ENCODE assay signal across 2 cellular contexts in the genomic region with DNA sequence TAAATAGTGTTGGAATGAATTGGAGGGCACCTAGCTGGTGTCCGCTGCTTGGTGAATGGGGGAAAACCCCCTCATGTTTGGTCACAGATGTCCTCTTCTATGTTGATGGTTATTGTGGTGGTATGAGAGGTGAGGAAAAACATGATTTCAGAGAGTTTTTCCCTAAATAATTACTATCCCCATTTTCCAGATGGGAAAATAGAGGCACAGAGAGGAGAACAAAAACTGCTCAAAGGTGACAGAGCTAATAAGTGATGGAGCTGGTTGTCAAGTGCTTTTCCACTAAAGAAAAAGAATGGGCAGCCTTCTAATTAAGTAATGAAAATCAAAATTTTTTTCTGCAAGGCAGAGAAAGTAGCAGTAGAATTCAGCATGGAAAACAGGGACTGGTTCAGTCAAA.
TF ChIP-seq lines count a peak whose summit lies in the region.

No MANE protein-coding gene starts in this region.

TF ChIP-seq in HepG2, 621 proteins besides CTCF, POLR2A, EP300 and RAD21:
- TF ChIP-seq IKZF4 (CRISPR knock-in tag; IDR thresholded peaks at IDR 0.05; ENCODE audit: borderline replicate concordance, low read depth, not compliant biosample characterization) (no peak), MAFG (CRISPR knock-in tag; IDR thresholded peaks at IDR 0.05) (no peak), PAF1 (CRISPR knock-in tag; IDR thresholded peaks at IDR 0.05) (no peak), ZNF761 (CRISPR knock-in tag; conservative IDR thresholded peaks at IDR 0.05) (no peak), TOPORS (CRISPR knock-in tag; IDR thresholded peaks at IDR 0.05) (no peak), ZNF629 (CRISPR knock-in tag; conservative IDR thresholded peaks at IDR 0.05) (0 out of 2 replicates have a peak, but pooled peaks have one; percentile 17)

TF ChIP-seq in K562, 482 proteins besides CTCF, POLR2A, EP300 and RAD21:
- TF ChIP-seq GABPB1 (CRISPR knock-in tag; IDR thresholded peaks at IDR 0.05) = no peak
- peak; percentile 82; the same call in 1 of the 2 replicates for TF ChIP-seq HDAC2 (IDR thresholded peaks at IDR 0.05)
- TF ChIP-seq HDAC1 (IDR thresholded peaks at IDR 0.05) = no peak; a peak in 1 of 4 replicates
- no peak for TF ChIP-seq C11orf30 (IDR thresholded peaks at IDR 0.05; ENCODE audit: low read depth)
- TF ChIP-seq, protein P1, sequence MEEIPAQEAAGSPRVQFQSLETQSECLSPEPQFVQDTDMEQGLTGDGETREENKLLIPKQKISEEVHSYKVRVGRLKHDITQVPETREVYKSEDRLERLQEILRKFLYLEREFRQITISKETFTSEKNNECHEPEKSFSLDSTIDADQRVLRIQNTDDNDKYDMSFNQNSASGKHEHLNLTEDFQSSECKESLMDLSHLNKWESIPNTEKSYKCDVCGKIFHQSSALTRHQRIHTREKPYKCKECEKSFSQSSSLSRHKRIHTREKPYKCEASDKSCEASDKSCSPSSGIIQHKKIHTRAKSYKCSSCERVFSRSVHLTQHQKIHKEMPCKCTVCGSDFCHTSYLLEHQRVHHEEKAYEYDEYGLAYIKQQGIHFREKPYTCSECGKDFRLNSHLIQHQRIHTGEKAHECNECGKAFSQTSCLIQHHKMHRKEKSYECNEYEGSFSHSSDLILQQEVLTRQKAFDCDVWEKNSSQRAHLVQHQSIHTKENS (CRISPR knock-in tag; IDR thresholded peaks at IDR 0.05) = no peak
- TF ChIP-seq PHTF2 (CRISPR knock-in tag; IDR thresholded peaks at IDR 0.05) = no peak
- no peak for TF ChIP-seq IRF2 (CRISPR knock-in tag; IDR thresholded peaks at IDR 0.05)
- no peak for TF ChIP-seq BRD4 (IDR thresholded peaks at IDR 0.05)
- peak; percentile 92 for TF ChIP-seq ADNP (tag; IDR thresholded peaks at IDR 0.05)
- TF ChIP-seq COPS2 (conservative IDR thresholded peaks at IDR 0.05) = no peak
- TF ChIP-seq, protein P2, sequence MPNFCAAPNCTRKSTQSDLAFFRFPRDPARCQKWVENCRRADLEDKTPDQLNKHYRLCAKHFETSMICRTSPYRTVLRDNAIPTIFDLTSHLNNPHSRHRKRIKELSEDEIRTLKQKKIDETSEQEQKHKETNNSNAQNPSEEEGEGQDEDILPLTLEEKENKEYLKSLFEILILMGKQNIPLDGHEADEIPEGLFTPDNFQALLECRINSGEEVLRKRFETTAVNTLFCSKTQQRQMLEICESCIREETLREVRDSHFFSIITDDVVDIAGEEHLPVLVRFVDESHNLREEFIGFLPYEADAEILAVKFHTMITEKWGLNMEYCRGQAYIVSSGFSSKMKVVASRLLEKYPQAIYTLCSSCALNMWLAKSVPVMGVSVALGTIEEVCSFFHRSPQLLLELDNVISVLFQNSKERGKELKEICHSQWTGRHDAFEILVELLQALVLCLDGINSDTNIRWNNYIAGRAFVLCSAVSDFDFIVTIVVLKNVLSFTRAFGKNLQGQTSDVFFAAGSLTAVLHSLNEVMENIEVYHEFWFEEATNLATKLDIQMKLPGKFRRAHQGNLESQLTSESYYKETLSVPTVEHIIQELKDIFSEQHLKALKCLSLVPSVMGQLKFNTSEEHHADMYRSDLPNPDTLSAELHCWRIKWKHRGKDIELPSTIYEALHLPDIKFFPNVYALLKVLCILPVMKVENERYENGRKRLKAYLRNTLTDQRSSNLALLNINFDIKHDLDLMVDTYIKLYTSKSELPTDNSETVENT (CRISPR knock-in tag; IDR thresholded peaks at IDR 0.05) = no peak
- TF ChIP-seq NFE2L1 (tag; IDR thresholded peaks at IDR 0.05; ENCODE audit: borderline replicate concordance, low read depth) = no peak
- TF ChIP-seq, protein P3, sequence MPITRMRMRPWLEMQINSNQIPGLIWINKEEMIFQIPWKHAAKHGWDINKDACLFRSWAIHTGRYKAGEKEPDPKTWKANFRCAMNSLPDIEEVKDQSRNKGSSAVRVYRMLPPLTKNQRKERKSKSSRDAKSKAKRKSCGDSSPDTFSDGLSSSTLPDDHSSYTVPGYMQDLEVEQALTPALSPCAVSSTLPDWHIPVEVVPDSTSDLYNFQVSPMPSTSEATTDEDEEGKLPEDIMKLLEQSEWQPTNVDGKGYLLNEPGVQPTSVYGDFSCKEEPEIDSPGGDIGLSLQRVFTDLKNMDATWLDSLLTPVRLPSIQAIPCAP (CRISPR knock-in tag; IDR thresholded peaks at IDR 0.05; ENCODE audit: borderline replicate concordance) = no peak
- no peak for TF ChIP-seq CREB1 (IDR thresholded peaks at IDR 0.05)
- TF ChIP-seq CREB1 (CRISPR knock-in tag; IDR thresholded peaks at IDR 0.05) = no peak
- no peak for TF ChIP-seq DDX20 (tag; IDR thresholded peaks at IDR 0.05; ENCODE audit: low read depth)
- TF ChIP-seq MAFF (IDR thresholded peaks at IDR 0.05; ENCODE audit: low read length) = no peak
- TF ChIP-seq SMARCC2 (IDR thresholded peaks at IDR 0.05; ENCODE audit: low read depth) = no peak
- no peak for TF ChIP-seq LARP7 (IDR thresholded peaks at IDR 0.05)
- no peak for TF ChIP-seq ZNF76 (CRISPR knock-in tag; IDR thresholded peaks at IDR 0.05; ENCODE audit: borderline replicate concordance)
- no peak for TF ChIP-seq HMG20A (CRISPR knock-in tag; conservative IDR thresholded peaks at IDR 0.05)
- TF ChIP-seq, protein P4, sequence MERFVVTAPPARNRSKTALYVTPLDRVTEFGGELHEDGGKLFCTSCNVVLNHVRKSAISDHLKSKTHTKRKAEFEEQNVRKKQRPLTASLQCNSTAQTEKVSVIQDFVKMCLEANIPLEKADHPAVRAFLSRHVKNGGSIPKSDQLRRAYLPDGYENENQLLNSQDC (CRISPR knock-in tag; IDR thresholded peaks at IDR 0.05) = no peak
- TF ChIP-seq SETDB1 (IDR thresholded peaks at IDR 0.05; ENCODE audit: low read length) = no peak
- TF ChIP-seq MYC (IDR thresholded peaks at IDR 0.05; ENCODE audit: low read depth, low read length) = no peak
- no peak for TF ChIP-seq MYC (CRISPR knock-in tag; IDR thresholded peaks at IDR 0.05; ENCODE audit: borderline replicate concordance, low read depth)
- TF ChIP-seq BCOR (IDR thresholded peaks at IDR 0.05) = peak; percentile 96
- peak; percentile 73; the same call in 1 of the 2 replicates for TF ChIP-seq SMARCA5 (IDR thresholded peaks at IDR 0.05)
- TF ChIP-seq, protein P5, sequence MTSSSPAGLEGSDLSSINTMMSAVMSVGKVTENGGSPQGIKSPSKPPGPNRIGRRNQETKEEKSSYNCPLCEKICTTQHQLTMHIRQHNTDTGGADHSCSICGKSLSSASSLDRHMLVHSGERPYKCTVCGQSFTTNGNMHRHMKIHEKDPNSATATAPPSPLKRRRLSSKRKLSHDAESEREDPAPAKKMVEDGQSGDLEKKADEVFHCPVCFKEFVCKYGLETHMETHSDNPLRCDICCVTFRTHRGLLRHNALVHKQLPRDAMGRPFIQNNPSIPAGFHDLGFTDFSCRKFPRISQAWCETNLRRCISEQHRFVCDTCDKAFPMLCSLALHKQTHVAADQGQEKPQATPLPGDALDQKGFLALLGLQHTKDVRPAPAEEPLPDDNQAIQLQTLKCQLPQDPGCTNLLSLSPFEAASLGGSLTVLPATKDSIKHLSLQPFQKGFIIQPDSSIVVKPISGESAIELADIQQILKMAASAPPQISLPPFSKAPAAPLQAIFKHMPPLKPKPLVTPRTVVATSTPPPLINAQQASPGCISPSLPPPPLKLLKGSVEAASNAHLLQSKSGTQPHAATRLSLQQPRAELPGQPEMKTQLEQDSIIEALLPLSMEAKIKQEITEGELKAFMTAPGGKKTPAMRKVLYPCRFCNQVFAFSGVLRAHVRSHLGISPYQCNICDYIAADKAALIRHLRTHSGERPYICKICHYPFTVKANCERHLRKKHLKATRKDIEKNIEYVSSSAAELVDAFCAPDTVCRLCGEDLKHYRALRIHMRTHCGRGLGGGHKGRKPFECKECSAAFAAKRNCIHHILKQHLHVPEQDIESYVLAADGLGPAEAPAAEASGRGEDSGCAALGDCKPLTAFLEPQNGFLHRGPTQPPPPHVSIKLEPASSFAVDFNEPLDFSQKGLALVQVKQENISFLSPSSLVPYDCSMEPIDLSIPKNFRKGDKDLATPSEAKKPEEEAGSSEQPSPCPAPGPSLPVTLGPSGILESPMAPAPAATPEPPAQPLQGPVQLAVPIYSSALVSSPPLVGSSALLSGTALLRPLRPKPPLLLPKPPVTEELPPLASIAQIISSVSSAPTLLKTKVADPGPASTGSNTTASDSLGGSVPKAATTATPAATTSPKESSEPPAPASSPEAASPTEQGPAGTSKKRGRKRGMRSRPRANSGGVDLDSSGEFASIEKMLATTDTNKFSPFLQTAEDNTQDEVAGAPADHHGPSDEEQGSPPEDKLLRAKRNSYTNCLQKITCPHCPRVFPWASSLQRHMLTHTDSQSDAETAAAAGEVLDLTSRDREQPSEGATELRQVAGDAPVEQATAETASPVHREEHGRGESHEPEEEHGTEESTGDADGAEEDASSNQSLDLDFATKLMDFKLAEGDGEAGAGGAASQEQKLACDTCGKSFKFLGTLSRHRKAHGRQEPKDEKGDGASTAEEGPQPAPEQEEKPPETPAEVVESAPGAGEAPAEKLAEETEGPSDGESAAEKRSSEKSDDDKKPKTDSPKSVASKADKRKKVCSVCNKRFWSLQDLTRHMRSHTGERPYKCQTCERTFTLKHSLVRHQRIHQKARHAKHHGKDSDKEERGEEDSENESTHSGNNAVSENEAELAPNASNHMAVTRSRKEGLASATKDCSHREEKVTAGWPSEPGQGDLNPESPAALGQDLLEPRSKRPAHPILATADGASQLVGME (CRISPR knock-in tag; IDR thresholded peaks at IDR 0.05) = no peak
- TF ChIP-seq, protein P6, sequence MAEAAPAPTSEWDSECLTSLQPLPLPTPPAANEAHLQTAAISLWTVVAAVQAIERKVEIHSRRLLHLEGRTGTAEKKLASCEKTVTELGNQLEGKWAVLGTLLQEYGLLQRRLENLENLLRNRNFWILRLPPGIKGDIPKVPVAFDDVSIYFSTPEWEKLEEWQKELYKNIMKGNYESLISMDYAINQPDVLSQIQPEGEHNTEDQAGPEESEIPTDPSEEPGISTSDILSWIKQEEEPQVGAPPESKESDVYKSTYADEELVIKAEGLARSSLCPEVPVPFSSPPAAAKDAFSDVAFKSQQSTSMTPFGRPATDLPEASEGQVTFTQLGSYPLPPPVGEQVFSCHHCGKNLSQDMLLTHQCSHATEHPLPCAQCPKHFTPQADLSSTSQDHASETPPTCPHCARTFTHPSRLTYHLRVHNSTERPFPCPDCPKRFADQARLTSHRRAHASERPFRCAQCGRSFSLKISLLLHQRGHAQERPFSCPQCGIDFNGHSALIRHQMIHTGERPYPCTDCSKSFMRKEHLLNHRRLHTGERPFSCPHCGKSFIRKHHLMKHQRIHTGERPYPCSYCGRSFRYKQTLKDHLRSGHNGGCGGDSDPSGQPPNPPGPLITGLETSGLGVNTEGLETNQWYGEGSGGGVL (CRISPR knock-in tag; IDR thresholded peaks at IDR 0.05) = no peak
- TF ChIP-seq SMAD4 (CRISPR knock-in tag; conservative IDR thresholded peaks at IDR 0.05) = no peak
- TF ChIP-seq, protein P7, sequence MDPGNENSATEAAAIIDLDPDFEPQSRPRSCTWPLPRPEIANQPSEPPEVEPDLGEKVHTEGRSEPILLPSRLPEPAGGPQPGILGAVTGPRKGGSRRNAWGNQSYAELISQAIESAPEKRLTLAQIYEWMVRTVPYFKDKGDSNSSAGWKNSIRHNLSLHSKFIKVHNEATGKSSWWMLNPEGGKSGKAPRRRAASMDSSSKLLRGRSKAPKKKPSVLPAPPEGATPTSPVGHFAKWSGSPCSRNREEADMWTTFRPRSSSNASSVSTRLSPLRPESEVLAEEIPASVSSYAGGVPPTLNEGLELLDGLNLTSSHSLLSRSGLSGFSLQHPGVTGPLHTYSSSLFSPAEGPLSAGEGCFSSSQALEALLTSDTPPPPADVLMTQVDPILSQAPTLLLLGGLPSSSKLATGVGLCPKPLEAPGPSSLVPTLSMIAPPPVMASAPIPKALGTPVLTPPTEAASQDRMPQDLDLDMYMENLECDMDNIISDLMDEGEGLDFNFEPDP (CRISPR knock-in tag; IDR thresholded peaks at IDR 0.05) = no peak
- TF ChIP-seq TAL1 (IDR thresholded peaks at IDR 0.05) = no peak
- TF ChIP-seq SRSF3 (IDR thresholded peaks at IDR 0.05; ENCODE audit: insufficient read depth, low read length) = no peak
- no peak for TF ChIP-seq BCL6 (CRISPR knock-in tag; IDR thresholded peaks at IDR 0.05)
- TF ChIP-seq MXI1 (IDR thresholded peaks at IDR 0.05; ENCODE audit: low read depth, low read length) = no peak
- peak; percentile 66 to 86 for TF ChIP-seq KDM1A (IDR thresholded peaks at IDR 0.05)
- no peak for TF ChIP-seq DNMT1 (IDR thresholded peaks at IDR 0.05)
- no peak for TF ChIP-seq OTX1 (CRISPR knock-in tag; IDR thresholded peaks at IDR 0.05)
- peak; percentile 95 for TF ChIP-seq CHD4 (IDR thresholded peaks at IDR 0.05; ENCODE audit: insufficient read depth, insufficient replicate concordance, low read depth, low read length, poor library complexity, severe bottlenecking)
- TF ChIP-seq CBFB (CRISPR knock-in tag; IDR thresholded peaks at IDR 0.05) = no peak
- no peak for TF ChIP-seq SNRNP70 (optimal IDR thresholded peaks at IDR 0.05; ENCODE audit: low read depth, low read length)
- no peak for TF ChIP-seq ZNF174 (CRISPR knock-in tag; IDR thresholded peaks at IDR 0.05)
- TF ChIP-seq RCOR1 (IDR thresholded peaks at IDR 0.05; ENCODE audit: borderline replicate concordance in 1 of 2, low read depth in 2 of 2, low read length in 2 of 2) = peak in 1 of 2 experiments; percentile 65; a peak in 2 of 4 replicates
- TF ChIP-seq RBM25 (IDR thresholded peaks at IDR 0.05; ENCODE audit: low read depth, low read length, severe bottlenecking) = peak; percentile 93
- TF ChIP-seq, protein P8, sequence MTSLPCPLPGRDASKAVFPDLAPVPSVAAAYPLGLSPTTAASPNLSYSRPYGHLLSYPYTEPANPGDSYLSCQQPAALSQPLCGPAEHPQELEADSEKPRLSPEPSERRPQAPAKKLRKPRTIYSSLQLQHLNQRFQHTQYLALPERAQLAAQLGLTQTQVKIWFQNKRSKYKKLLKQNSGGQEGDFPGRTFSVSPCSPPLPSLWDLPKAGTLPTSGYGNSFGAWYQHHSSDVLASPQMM (CRISPR knock-in tag; IDR thresholded peaks at IDR 0.05) = no peak
